ENCODE assay signal across 16 cellular contexts in genomic region chr5:78419396-78419795, GRCh38.
"Had no signal": no experiment of that assay in that cellular context is flagged by ENCODE, and none has a peak within 500 bp of the region (broad histone marks: within the 10 kb centered on the region; RNA-seq: fewer than 3 reads in every experiment).

No MANE protein-coding gene starts in this region.

- H3K27ac Mint-ChIP-seq: activated CD4-positive, alpha-beta memory T cell treated with anti-CD3 and anti-CD28 coated beads, Interleukin-2, amount 10 ng/mL, durations not matched to agents 7 days and 5 days; activated naive CD4-positive, alpha-beta T cell treated with anti-CD3 and anti-CD28 coated beads, Interleukin-2, amount 50 U/mL, for 72 hours; immature natural killer cell; natural killer cell had no signal

- DNase-seq: activated CD4-positive, alpha-beta memory T cell treated with anti-CD3 and anti-CD28 coated beads, Interleukin-2, amount 10 ng/mL, durations not matched to agents 7 days and 5 days; activated gamma-delta T cell; activated T-cell treated with anti-CD3 and anti-CD28 coated beads, Interleukin-2, amount 50 U/mL, for 4 hours; body of pancreas; colonic mucosa; esophagus squamous epithelium; immature natural killer cell; mesendoderm; natural killer cell; posterior cingulate gyrus; stimulated activated CD4-positive, alpha-beta T cell treated with anti-CD3 and anti-CD28 coated beads, Interleukin-4, amount 100 ng/mL, for 1 hour; stimulated activated naive CD4-positive, alpha-beta T cell; substantia nigra; transverse colon; WERI-Rb-1 had no signal

- H3K36me3 ChIP-seq: colonic mucosa had no signal

- H3K27me3 Mint-ChIP-seq: activated CD4-positive, alpha-beta memory T cell treated with anti-CD3 and anti-CD28 coated beads, Interleukin-2, amount 10 ng/mL, durations not matched to agents 7 days and 5 days had no signal

- H3K27me3 ChIP-seq: body of pancreas, colonic mucosa, esophagus squamous epithelium, transverse colon had no signal

- H3K4me1 ChIP-seq: colonic mucosa, esophagus squamous epithelium, transverse colon had no signal

- H3K9me3 ChIP-seq: body of pancreas, colonic mucosa, esophagus squamous epithelium, transverse colon had no signal

- ATAC-seq: activated naive CD4-positive, alpha-beta T cell treated with anti-CD3 and anti-CD28 coated beads, Interleukin-2, amount 50 U/mL, for 72 hours; activated T-cell treated with anti-CD3 and anti-CD28 coated beads, Interleukin-2, amount 50 U/mL, for 4 hours; body of pancreas; natural killer cell had no signal

- H3K4me1 Mint-ChIP-seq: immature natural killer cell, natural killer cell had no signal

- H3K4me3 Mint-ChIP-seq: activated CD4-positive, alpha-beta memory T cell treated with anti-CD3 and anti-CD28 coated beads, Interleukin-2, amount 10 ng/mL, durations not matched to agents 7 days and 5 days; activated T-cell treated with anti-CD3 and anti-CD28 coated beads, Interleukin-2, amount 50 U/mL, for 4 hours; immature natural killer cell; natural killer cell had no signal

- H3K27ac ChIP-seq: body of pancreas, colonic mucosa, esophagus squamous epithelium, transverse colon, WERI-Rb-1 had no signal

- H3K4me3 ChIP-seq: body of pancreas, colonic mucosa, esophagus squamous epithelium, transverse colon had no signal

- H3K9me3 Mint-ChIP-seq: activated CD4-positive, alpha-beta memory T cell treated with anti-CD3 and anti-CD28 coated beads, Interleukin-2, amount 10 ng/mL, durations not matched to agents 7 days and 5 days; activated naive CD4-positive, alpha-beta T cell treated with anti-CD3 and anti-CD28 coated beads, Interleukin-2, amount 50 U/mL, for 72 hours; activated T-cell treated with anti-CD3 and anti-CD28 coated beads, Interleukin-2, amount 50 U/mL, for 4 hours; immature natural killer cell; natural killer cell had no signal
